In genomic region chr12:54217309-54217661, GRCh38 we compare ENCODE assay signal across 8 cellular contexts. TPM values are rescaled to one million over a fixed set of nuclear protein-coding genes. Genes with fewer than 3 reads are reported as not detected.
DNase-seq lines count a peak whose midpoint lies in the region; ATAC-seq lines count a peak whose summit lies in the region.

No MANE protein-coding gene starts in this region.

- H3K9me3 ChIP-seq in iPS-18c (ENCODE audit: control insufficient read depth, insufficient read depth, low read length): peaks cover 3% of the 10 kb centered on the region

- H3K27ac Mint-ChIP-seq in activated CD8-positive, alpha-beta memory T cell treated with anti-CD3 and anti-CD28 coated beads, Interleukin-2, amount 10 ng/mL, durations not matched to agents 7 days and 5 days: peak overlapping the region; percentile 78
- H3K27ac Mint-ChIP-seq in activated T-helper 17 cell treated with anti-CD3 and anti-CD28 coated beads, Interleukin-2, amount 50 U/mL, for 72 hours: peak overlapping the region; percentile 87

- H3K27ac ChIP-seq in temporal lobe (ENCODE audit: low read depth, low read length): peak overlapping the region; percentile 83

- no peak for DNase-seq in activated CD8-positive, alpha-beta memory T cell treated with anti-CD3 and anti-CD28 coated beads, Interleukin-2, amount 10 ng/mL, durations not matched to agents 7 days and 5 days
- DNase-seq in activated CD8-positive, alpha-beta memory T cell treated with anti-CD3 and anti-CD28 coated beads, Interleukin-2, amount 50 U/mL, for 48 hours: no peak
- no peak for DNase-seq in NK-92 (lab: John Stamatoyannopoulos, UW; ENCODE audit: unreplicated experiment)

- peak overlapping the region; percentile 69 for H3K4me3 Mint-ChIP-seq in activated CD8-positive, alpha-beta memory T cell treated with anti-CD3 and anti-CD28 coated beads, Interleukin-2, amount 10 ng/mL, durations not matched to agents 7 days and 5 days
- peak overlapping the region; percentile 94 for H3K4me3 Mint-ChIP-seq in activated T-helper 17 cell treated with anti-CD3 and anti-CD28 coated beads, Interleukin-2, amount 50 U/mL, for 72 hours

- CTCF ChIA-PET in activated CD8-positive, alpha-beta memory T cell treated with anti-CD3 and anti-CD28 coated beads, Interleukin-2, amount 10 ng/mL, durations not matched to agents 7 days and 5 days (lab: Charles Lee): interaction anchor here (1.2 to 5.1 kb wide), 8 partner anchors 11 to 1211 kb away, joined by 4 to 68 read pairs (median 13); partner anchors contain the start of genes EIF4B, HOXC5, HOXC8 and SMUG1

- peak overlapping the region; percentile 52 for H3K4me3 ChIP-seq in iPS-18c (ENCODE audit: insufficient read depth, low read depth, low read length)

- ATAC-seq in activated CD8-positive, alpha-beta memory T cell treated with anti-CD3 and anti-CD28 coated beads, Interleukin-2, amount 10 ng/mL, durations not matched to agents 7 days and 5 days: no peak
- no peak for ATAC-seq in activated T-helper 17 cell treated with anti-CD3 and anti-CD28 coated beads, Interleukin-2, amount 50 U/mL, for 72 hours (replicated peaks)
- ATAC-seq in GM19328 (IDR thresholded peaks at IDR 0.05; ENCODE audit: unreplicated experiment): no peak
- ATAC-seq in GM21576 (IDR thresholded peaks at IDR 0.05; ENCODE audit: unreplicated experiment): no peak

- H3K9me3 Mint-ChIP-seq in activated CD8-positive, alpha-beta memory T cell treated with anti-CD3 and anti-CD28 coated beads, Interleukin-2, amount 10 ng/mL, durations not matched to agents 7 days and 5 days (ENCODE audit: low read depth): no peaks in the 10 kb centered on the region
- H3K9me3 Mint-ChIP-seq in activated T-helper 17 cell treated with anti-CD3 and anti-CD28 coated beads, Interleukin-2, amount 50 U/mL, for 72 hours: no peaks in the 10 kb centered on the region

- peaks cover 38% of the 10 kb centered on the region for H3K4me1 Mint-ChIP-seq in activated CD8-positive, alpha-beta memory T cell treated with anti-CD3 and anti-CD28 coated beads, Interleukin-2, amount 10 ng/mL, durations not matched to agents 7 days and 5 days
- H3K4me1 Mint-ChIP-seq in activated T-helper 17 cell treated with anti-CD3 and anti-CD28 coated beads, Interleukin-2, amount 50 U/mL, for 72 hours: peaks cover 13% of the 10 kb centered on the region

- peaks cover 7% of the 10 kb centered on the region for H3K27me3 Mint-ChIP-seq in activated CD8-positive, alpha-beta memory T cell treated with anti-CD3 and anti-CD28 coated beads, Interleukin-2, amount 10 ng/mL, durations not matched to agents 7 days and 5 days
- H3K27me3 Mint-ChIP-seq in activated T-helper 17 cell treated with anti-CD3 and anti-CD28 coated beads, Interleukin-2, amount 50 U/mL, for 72 hours: no peaks in the 10 kb centered on the region

- H3K36me3 Mint-ChIP-seq in activated CD8-positive, alpha-beta memory T cell treated with anti-CD3 and anti-CD28 coated beads, Interleukin-2, amount 10 ng/mL, durations not matched to agents 7 days and 5 days: no peaks in the 10 kb centered on the region
- H3K36me3 Mint-ChIP-seq in activated T-helper 17 cell treated with anti-CD3 and anti-CD28 coated beads, Interleukin-2, amount 50 U/mL, for 72 hours (ENCODE audit: low read depth): no peaks in the 10 kb centered on the region

RNA-seq across cellular contexts. Expression of gene SMUG1, which starts 28.5 kb away (rescaled TPM):
- total RNA-seq in activated CD8-positive, alpha-beta memory T cell treated with anti-CD3 and anti-CD28 coated beads, Interleukin-2, amount 10 ng/mL, durations not matched to agents 7 days and 5 days: 10 to 100 TPM; 24.1 to 27.1 TPM
- total RNA-seq in activated T-helper 17 cell treated with anti-CD3 and anti-CD28 coated beads, Interleukin-2, amount 50 U/mL, for 72 hours: 10 to 100 TPM; 24.2 to 28.7 TPM
- 28.5 TPM for total RNA-seq in temporal lobe
